In genomic region chr22:46056169-46057041, GRCh38 we compare ENCODE assay signal across 8 cellular contexts.
DNase-seq lines count a peak whose midpoint lies in the region; ATAC-seq and TF ChIP-seq lines count a peak whose summit lies in the region.

No MANE protein-coding gene starts in this region.

- H3K27ac ChIP-seq in CD4-positive, CD25-positive, alpha-beta regulatory T cell (ENCODE audit: insufficient read depth, low read length, poor library complexity, severe bottlenecking) = peak overlapping the region; percentile 87
- H3K27ac ChIP-seq in esophagus (ENCODE audit: low read depth in 2 of 2, low read length in 1 of 2) = peak overlapping the region; percentile 96 to 99

- H3K27me3 ChIP-seq in CD4-positive, CD25-positive, alpha-beta regulatory T cell (ENCODE audit: control insufficient read depth, insufficient read depth, low read length) = no peaks in the 10 kb centered on the region
- no peaks in the 10 kb centered on the region for H3K27me3 ChIP-seq in esophagus (ENCODE audit: control insufficient read depth in 1 of 2, insufficient read depth in 2 of 2, low read length in 2 of 2)

- WGBS in esophagus, 2 donors = 22 to 35% methylated on average over 22 of the region's 22 CpGs

- no peak overlapping the region for H3K4me3 ChIP-seq in CD4-positive, CD25-positive, alpha-beta regulatory T cell (ENCODE audit: low read depth, low read length)
- peak overlapping the region; percentile 22 to 44 for H3K4me3 ChIP-seq in esophagus (ENCODE audit: low read depth in 1 of 2, low read length in 2 of 2)

- peaks cover 61% of the 10 kb centered on the region for H3K4me1 ChIP-seq in CD4-positive, CD25-positive, alpha-beta regulatory T cell (ENCODE audit: control insufficient read depth, insufficient read depth, low read length, poor library complexity, severe bottlenecking)
- peaks cover 13 to 27% of the 10 kb centered on the region in 2 donors for H3K4me1 ChIP-seq in esophagus (ENCODE audit: control insufficient read depth in 2 of 2, insufficient read depth in 2 of 2, low read length in 1 of 2)

- no peaks in the 10 kb centered on the region for H3K36me3 Mint-ChIP-seq in CD4-positive, CD25-positive, alpha-beta regulatory T cell
- peaks cover 3% of the 10 kb centered on the region for H3K36me3 Mint-ChIP-seq in activated CD8-positive, alpha-beta memory T cell treated with anti-CD3 and anti-CD28 coated beads, Interleukin-2, amount 10 ng/mL, durations not matched to agents 7 days and 5 days

- no peak for ATAC-seq in CD4-positive, CD25-positive, alpha-beta regulatory T cell (ENCODE audit: low read depth in 2 of 2)
- ATAC-seq in omental fat pad (ENCODE audit: low FRiP score) = no peak
- ATAC-seq in activated CD8-positive, alpha-beta memory T cell treated with anti-CD3 and anti-CD28 coated beads, Interleukin-2, amount 10 ng/mL, durations not matched to agents 7 days and 5 days = no peak

- H3K27ac Mint-ChIP-seq in CD4-positive, CD25-positive, alpha-beta regulatory T cell = peak overlapping the region in 2 of 3 donors; percentile 20 to 69
- H3K27ac Mint-ChIP-seq in activated CD8-positive, alpha-beta memory T cell treated with anti-CD3 and anti-CD28 coated beads, Interleukin-2, amount 10 ng/mL, durations not matched to agents 7 days and 5 days = no peak overlapping the region

- peak overlapping the region in 3 of 4 donors; percentile 13 to 82 (median 77) for H3K4me3 Mint-ChIP-seq in CD4-positive, CD25-positive, alpha-beta regulatory T cell
- no peak overlapping the region for H3K4me3 Mint-ChIP-seq in activated CD8-positive, alpha-beta memory T cell treated with anti-CD3 and anti-CD28 coated beads, Interleukin-2, amount 10 ng/mL, durations not matched to agents 7 days and 5 days

- H3K27me3 Mint-ChIP-seq in CD4-positive, CD25-positive, alpha-beta regulatory T cell = no peaks in the 10 kb centered on the region
- H3K27me3 Mint-ChIP-seq in activated CD8-positive, alpha-beta memory T cell treated with anti-CD3 and anti-CD28 coated beads, Interleukin-2, amount 10 ng/mL, durations not matched to agents 7 days and 5 days = no peaks in the 10 kb centered on the region

- no peaks in the 10 kb centered on the region for H3K36me3 ChIP-seq in CD4-positive, CD25-positive, alpha-beta regulatory T cell (ENCODE audit: control insufficient read depth, insufficient read depth, low read length)
- peaks cover 0 to under 1% of the 10 kb centered on the region in 2 donors for H3K36me3 ChIP-seq in esophagus (ENCODE audit: control insufficient read depth in 2 of 2, insufficient read depth in 2 of 2, low read length in 1 of 2)

- H3K9me3 Mint-ChIP-seq in CD4-positive, CD25-positive, alpha-beta regulatory T cell = no peaks in the 10 kb centered on the region
- no peaks in the 10 kb centered on the region for H3K9me3 Mint-ChIP-seq in activated CD8-positive, alpha-beta memory T cell treated with anti-CD3 and anti-CD28 coated beads, Interleukin-2, amount 10 ng/mL, durations not matched to agents 7 days and 5 days (ENCODE audit: low read depth)

- DNase-seq in CD4-positive, CD25-positive, alpha-beta regulatory T cell = no peak
- DNase-seq in NCI-H69 (lab: John Stamatoyannopoulos, UW) = peak; percentile 82
- DNase-seq in omental fat pad (ENCODE audit: low spot score) = peak; percentile 23
- DNase-seq in CD1c-positive myeloid dendritic cell (ENCODE audit: extremely low spot score) = no peak
- DNase-seq in NK-92 treated with Interleukin-12 subunit alpha and Interleukin-12 subunit beta, amount 100 ng/mL, for 24 hours (lab: John Stamatoyannopoulos, UW) = no peak
- DNase-seq in GOT3 (lab: John Stamatoyannopoulos, UW) = no peak
- no peak for DNase-seq in activated CD8-positive, alpha-beta memory T cell treated with anti-CD3 and anti-CD28 coated beads, Interleukin-2, amount 10 ng/mL, durations not matched to agents 7 days and 5 days

- no peaks in the 10 kb centered on the region for H3K9me3 ChIP-seq in CD4-positive, CD25-positive, alpha-beta regulatory T cell (ENCODE audit: control insufficient read depth in 2 of 2, low read length in 2 of 2)
- H3K9me3 ChIP-seq in esophagus (ENCODE audit: control insufficient read depth in 2 of 2, insufficient read depth in 1 of 2, low read depth in 1 of 2, low read length in 1 of 2) = no peaks in the 10 kb centered on the region

- H3K4me1 Mint-ChIP-seq in CD4-positive, CD25-positive, alpha-beta regulatory T cell = peaks cover 0 to 50% (median 25%) of the 10 kb centered on the region in 4 donors
- peaks cover 38% of the 10 kb centered on the region for H3K4me1 Mint-ChIP-seq in activated CD8-positive, alpha-beta memory T cell treated with anti-CD3 and anti-CD28 coated beads, Interleukin-2, amount 10 ng/mL, durations not matched to agents 7 days and 5 days

- CTCF ChIA-PET in activated CD8-positive, alpha-beta memory T cell treated with anti-CD3 and anti-CD28 coated beads, Interleukin-2, amount 10 ng/mL, durations not matched to agents 7 days and 5 days (lab: Charles Lee) = interaction anchor here (1.3 to 2.6 kb wide), 4 partner anchors 14 to 60 kb away, joined by 4 to 12 read pairs (median 6); no protein-coding TSS in a partner anchor

- TF ChIP-seq CTCF in omental fat pad (IDR thresholded peaks at IDR 0.05) = no peak

Comparison
In these comparisons a context has a peak if more than half of its experiments do, and no peak if none do; other contexts are left out.
1. DNase-seq: peak in NCI-H69 (single experiment) and omental fat pad (single experiment); none in CD4-positive, CD25-positive, alpha-beta regulatory T cell (0 of 3), CD1c-positive myeloid dendritic cell (single experiment), NK-92 treated with Interleukin-12 subunit alpha and Interleukin-12 subunit beta, amount 100 ng/mL, for 24 hours (single experiment), GOT3 (single experiment) and activated CD8-positive, alpha-beta memory T cell treated with anti-CD3 and anti-CD28 coated beads, Interleukin-2, amount 10 ng/mL, durations not matched to agents 7 days and 5 days (single experiment).